1 cellular context compared by ENCODE assay signal in the genomic region with DNA sequence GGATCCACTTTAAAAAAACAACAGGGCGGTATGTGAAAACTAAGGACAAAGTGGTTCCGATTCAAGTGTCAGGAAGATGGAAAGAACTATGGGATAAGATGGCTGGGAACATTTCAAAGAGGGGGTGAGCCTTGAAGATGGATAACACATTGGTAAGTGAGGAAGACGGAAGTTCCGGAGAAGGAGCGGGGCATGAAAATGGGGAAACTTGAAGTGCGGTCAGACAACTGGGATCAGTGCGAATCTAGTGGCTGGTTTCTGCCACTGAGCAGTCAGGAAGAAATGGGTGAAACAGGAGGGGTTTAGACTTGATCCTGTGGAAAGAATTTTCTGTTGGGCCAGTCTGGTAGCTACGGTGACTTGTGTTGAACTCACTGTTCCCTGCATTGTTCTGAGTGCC.
TF ChIP-seq lines count a peak whose summit lies in the region.

No MANE protein-coding gene starts in this region.

TF ChIP-seq in GM23338, 12 proteins besides CTCF, POLR2A, EP300 and RAD21 (continued from another document):
- TF ChIP-seq EZH2phosphoT487 (IDR thresholded peaks at IDR 0.05; ENCODE audit: unreplicated experiment) (no peak), CREB1 (CRISPR knock-in tag; IDR thresholded peaks at IDR 0.05; ENCODE audit: low read depth) (no peak), NANOG (IDR thresholded peaks at IDR 0.05; ENCODE audit: borderline replicate concordance) (no peak), JUNB (IDR thresholded peaks at IDR 0.05; ENCODE audit: unreplicated experiment) (no peak), REST (IDR thresholded peaks at IDR 0.05; ENCODE audit: unreplicated experiment) (no peak), POLR2AphosphoS5 (IDR thresholded peaks at IDR 0.05; ENCODE audit: low read depth) (no peak)
- TF ChIP-seq, protein P1, sequence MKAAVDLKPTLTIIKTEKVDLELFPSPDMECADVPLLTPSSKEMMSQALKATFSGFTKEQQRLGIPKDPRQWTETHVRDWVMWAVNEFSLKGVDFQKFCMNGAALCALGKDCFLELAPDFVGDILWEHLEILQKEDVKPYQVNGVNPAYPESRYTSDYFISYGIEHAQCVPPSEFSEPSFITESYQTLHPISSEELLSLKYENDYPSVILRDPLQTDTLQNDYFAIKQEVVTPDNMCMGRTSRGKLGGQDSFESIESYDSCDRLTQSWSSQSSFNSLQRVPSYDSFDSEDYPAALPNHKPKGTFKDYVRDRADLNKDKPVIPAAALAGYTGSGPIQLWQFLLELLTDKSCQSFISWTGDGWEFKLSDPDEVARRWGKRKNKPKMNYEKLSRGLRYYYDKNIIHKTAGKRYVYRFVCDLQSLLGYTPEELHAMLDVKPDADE (IDR thresholded peaks at IDR 0.05): no peak
